Comparison of ENCODE assay signal across 9 cellular contexts in genomic region chrX:18931972-18932371, GRCh38. TPM values are rescaled to one million over a fixed set of nuclear protein-coding genes. Genes with fewer than 3 reads are reported as not detected.
DNase-seq lines count a peak whose midpoint lies in the region; ATAC-seq and TF ChIP-seq lines count a peak whose summit lies in the region.
"Had no signal": no experiment of that assay in that cellular context is flagged by ENCODE, and none has a peak within 500 bp of the region (broad histone marks: within the 10 kb centered on the region; RNA-seq: fewer than 3 reads in every experiment).

No MANE protein-coding gene starts in this region.

- intact Hi-C loops in left ventricle myocardium superior (cut with micrococcal nuclease) = no loop called here

- no peaks in the 10 kb centered on the region for H3K9me3 ChIP-seq in SJCRH30 (replicated peaks)

- H3K4me1 Mint-ChIP-seq in natural killer cell treated with Interleukin-12 subunit alpha and Interleukin-12 subunit beta and Interleukin-15 and Interleukin-18, amount 100 ng/mL, for 72 hours (ENCODE audit: low read depth in 2 of 2) = no peaks in the 10 kb centered on the region
- H3K4me1 Mint-ChIP-seq: activated naive CD4-positive, alpha-beta T cell treated with anti-CD3 and anti-CD28 coated beads, Interleukin-2, amount 50 U/mL, for 24 hours had no signal

- DNase-seq in AG08395 (ENCODE audit: low spot score) = peak; percentile 10
- no peak for DNase-seq in GM20000 (ENCODE audit: low spot score)
- peak; percentile 9 to 59 for DNase-seq in SJCRH30
- no peak for DNase-seq in left ventricle myocardium superior
- DNase-seq in stimulated activated naive CD4-positive, alpha-beta T cell treated with Interleukin-2 at 50 U/mL for 16 hours (lab: John Stamatoyannopoulos, UW) = no peak
- DNase-seq in natural killer cell treated with Interleukin-12 subunit alpha and Interleukin-12 subunit beta and Interleukin-15 and Interleukin-18, amount 100 ng/mL, for 72 hours (ENCODE audit: low spot score) = no peak
- DNase-seq in SHP77 treated with DMSO at 0.1 percent for 48 hours (lab: John Stamatoyannopoulos, UW) = no peak

- H3K27ac Mint-ChIP-seq in natural killer cell treated with Interleukin-12 subunit alpha and Interleukin-12 subunit beta and Interleukin-15 and Interleukin-18, amount 100 ng/mL, for 72 hours = no peak overlapping the region
- H3K27ac Mint-ChIP-seq: activated naive CD4-positive, alpha-beta T cell treated with anti-CD3 and anti-CD28 coated beads, Interleukin-2, amount 50 U/mL, for 24 hours had no signal

- H3K27me3 ChIP-seq in SJCRH30 = no peaks in the 10 kb centered on the region

- peak; percentile 19 for TF ChIP-seq CTCF in GM20000 (IDR thresholded peaks at IDR 0.05; ENCODE audit: extremely low read depth, missing control alignments)

- H3K27me3 Mint-ChIP-seq in natural killer cell treated with Interleukin-12 subunit alpha and Interleukin-12 subunit beta and Interleukin-15 and Interleukin-18, amount 100 ng/mL, for 72 hours = no peaks in the 10 kb centered on the region
- H3K27me3 Mint-ChIP-seq: activated naive CD4-positive, alpha-beta T cell treated with anti-CD3 and anti-CD28 coated beads, Interleukin-2, amount 50 U/mL, for 24 hours had no signal

- no peak overlapping the region for H3K4me3 ChIP-seq in SJCRH30

- H3K4me1 ChIP-seq in SJCRH30 = peaks cover 10% of the 10 kb centered on the region

- H3K9me3 Mint-ChIP-seq in natural killer cell treated with Interleukin-12 subunit alpha and Interleukin-12 subunit beta and Interleukin-15 and Interleukin-18, amount 100 ng/mL, for 72 hours = no peaks in the 10 kb centered on the region
- H3K9me3 Mint-ChIP-seq: activated naive CD4-positive, alpha-beta T cell treated with anti-CD3 and anti-CD28 coated beads, Interleukin-2, amount 50 U/mL, for 24 hours had no signal

- H3K27ac ChIP-seq in SJCRH30 = no peak overlapping the region

- H3K36me3 ChIP-seq in SJCRH30 = peaks cover 2% of the 10 kb centered on the region; the same call in 1 of the 2 replicates

- no peaks in the 10 kb centered on the region for H3K36me3 Mint-ChIP-seq in natural killer cell treated with Interleukin-12 subunit alpha and Interleukin-12 subunit beta and Interleukin-15 and Interleukin-18, amount 100 ng/mL, for 72 hours

- peak; percentile 54 for ATAC-seq in left ventricle myocardium superior
- ATAC-seq in HG03280 (IDR thresholded peaks at IDR 0.05; ENCODE audit: unreplicated experiment) = no peak
- no peak for ATAC-seq in natural killer cell treated with Interleukin-12 subunit alpha and Interleukin-12 subunit beta and Interleukin-15 and Interleukin-18, amount 100 ng/mL, for 72 hours

- H3K4me3 Mint-ChIP-seq in natural killer cell treated with Interleukin-12 subunit alpha and Interleukin-12 subunit beta and Interleukin-15 and Interleukin-18, amount 100 ng/mL, for 72 hours = no peak overlapping the region
- H3K4me3 Mint-ChIP-seq: activated naive CD4-positive, alpha-beta T cell treated with anti-CD3 and anti-CD28 coated beads, Interleukin-2, amount 50 U/mL, for 24 hours had no signal

RNA-seq across cellular contexts. Expression of gene PHKA2, which starts 51.9 kb away (rescaled TPM):
- total RNA-seq in SJCRH30 (2014; rRNA removed; shearing (Covaris generic)) = 22.4 and 30.3 TPM in 2 replicates
- total RNA-seq in left ventricle myocardium superior = 57.7 TPM
- 10 to 100 TPM; 19.1 to 29.4 TPM for total RNA-seq in natural killer cell treated with Interleukin-12 subunit alpha and Interleukin-12 subunit beta and Interleukin-15 and Interleukin-18, amount 100 ng/mL, for 72 hours

Comparison
In these comparisons a context has a peak if more than half of its experiments do, and no peak if none do; other contexts are left out.
1. DNase-seq: peak in AG08395 (single experiment) and SJCRH30 (2 of 2); none in GM20000 (single experiment), left ventricle myocardium superior (single experiment), stimulated activated naive CD4-positive, alpha-beta T cell treated with Interleukin-2 at 50 U/mL for 16 hours (single experiment), natural killer cell treated with Interleukin-12 subunit alpha and Interleukin-12 subunit beta and Interleukin-15 and Interleukin-18, amount 100 ng/mL, for 72 hours (single experiment) and SHP77 treated with DMSO at 0.1 percent for 48 hours (single experiment).